ENCODE assay signal across 1 cellular context in genomic region chr2:112582314-112582746, GRCh38.
A peak's percentile ranks its signal among the peaks of the same experiment; 100 is the strongest.
TF ChIP-seq lines count a peak whose summit lies in the region.

No MANE protein-coding gene starts in this region.

TF ChIP-seq in K562, 482 proteins besides CTCF, POLR2A, EP300 and RAD21:
- peak; percentile 36; the same call in 1 of the 2 replicates for TF ChIP-seq SMC3 (conservative IDR thresholded peaks at IDR 0.05; ENCODE audit: insufficient read depth, low read depth, low read length)
- peak; percentile 57; the same call in 1 of the 2 replicates for TF ChIP-seq E2F5 (CRISPR knock-in tag; IDR thresholded peaks at IDR 0.05)
- no peak for TF ChIP-seq ELF2 (CRISPR knock-in tag; IDR thresholded peaks at IDR 0.05)
- TF ChIP-seq ARID3A (IDR thresholded peaks at IDR 0.05; ENCODE audit: borderline replicate concordance, low read depth, low read length) = peak; percentile 83
- no peak for TF ChIP-seq RFX5 (IDR thresholded peaks at IDR 0.05; ENCODE audit: low read depth, low read length)
- no peak for TF ChIP-seq ZNF507 (tag; conservative IDR thresholded peaks at IDR 0.05)
- peak; percentile 95 for TF ChIP-seq ZNF384 (IDR thresholded peaks at IDR 0.05; ENCODE audit: low read depth, low read length)
- no peak for TF ChIP-seq RBM25 (IDR thresholded peaks at IDR 0.05; ENCODE audit: low read depth, low read length, severe bottlenecking)
- TF ChIP-seq HDGF (IDR thresholded peaks at IDR 0.05) = 0 out of 2 replicates have a peak, but pooled peaks have one; percentile 34
- TF ChIP-seq CC2D1A (IDR thresholded peaks at IDR 0.05) = peak; percentile 56
- TF ChIP-seq NFATC3 (IDR thresholded peaks at IDR 0.05) = 0 out of 2 replicates have a peak, but pooled peaks have one; percentile 30
- TF ChIP-seq FOXK2 (conservative IDR thresholded peaks at IDR 0.05 in 1 of 2, IDR thresholded peaks at IDR 0.05 in 1 of 2; ENCODE audit: low read depth in 2 of 2) = peak in 1 of 2 experiments; percentile 58; a peak in 1 of 4 replicates
- peak; percentile 51; the same call in 1 of the 2 replicates for TF ChIP-seq PKNOX1 (IDR thresholded peaks at IDR 0.05)
- TF ChIP-seq USF1 (CRISPR knock-in tag; IDR thresholded peaks at IDR 0.05) = no peak
- TF ChIP-seq SIN3A (IDR thresholded peaks at IDR 0.05; ENCODE audit: borderline replicate concordance in 2 of 2, control insufficient read depth in 1 of 2, low read depth in 2 of 2, low read length in 2 of 2) = no peak
- peak; percentile 67 for TF ChIP-seq MYBL2 (IDR thresholded peaks at IDR 0.05; ENCODE audit: low read depth)
- TF ChIP-seq MYBL2 (CRISPR knock-in tag; IDR thresholded peaks at IDR 0.05; ENCODE audit: borderline replicate concordance) = no peak
- 0 out of 2 replicates have a peak, but pooled peaks have one; percentile 13 for TF ChIP-seq ZBTB40 (IDR thresholded peaks at IDR 0.05)
- TF ChIP-seq ZBTB40 (CRISPR knock-in tag; IDR thresholded peaks at IDR 0.05) = no peak
- TF ChIP-seq ZNF740 (CRISPR knock-in tag; IDR thresholded peaks at IDR 0.05) = no peak
- no peak for TF ChIP-seq ZNF740 (tag; IDR thresholded peaks at IDR 0.05)
- TF ChIP-seq DEAF1 (CRISPR knock-in tag; IDR thresholded peaks at IDR 0.05) = peak; percentile 53; the same call in 1 of the 2 replicates
- peak; percentile 20 for TF ChIP-seq PRDM10 (IDR thresholded peaks at IDR 0.05; ENCODE audit: partially characterized antibody)
- 0 out of 2 replicates have a peak, but pooled peaks have one; percentile 17 for TF ChIP-seq ATF7 (IDR thresholded peaks at IDR 0.05)
- TF ChIP-seq SUPT5H (IDR thresholded peaks at IDR 0.05) = 0 out of 2 replicates have a peak, but pooled peaks have one; percentile 21
- no peak for TF ChIP-seq ZNF140 (CRISPR knock-in tag; IDR thresholded peaks at IDR 0.05)
- no peak for TF ChIP-seq MYNN (IDR thresholded peaks at IDR 0.05)
- TF ChIP-seq MYNN (CRISPR knock-in tag; IDR thresholded peaks at IDR 0.05) = no peak
- TF ChIP-seq CREB1 (IDR thresholded peaks at IDR 0.05) = peak; percentile 11; the same call in 1 of the 2 replicates
- no peak for TF ChIP-seq CREB1 (CRISPR knock-in tag; IDR thresholded peaks at IDR 0.05)
- TF ChIP-seq TRIM24 (IDR thresholded peaks at IDR 0.05) = no peak
- no peak for TF ChIP-seq CREB3L1 (IDR thresholded peaks at IDR 0.05; ENCODE audit: borderline replicate concordance, low read depth)
- TF ChIP-seq HIVEP1 (CRISPR knock-in tag; IDR thresholded peaks at IDR 0.05) = no peak
